In genomic region chr12:92928962-92929915, GRCh38 we compare ENCODE assay signal across 8 cellular contexts. TPM values are rescaled to one million over a fixed set of nuclear protein-coding genes. Genes with fewer than 3 reads are reported as not detected.
A peak's percentile ranks its signal among the peaks of the same experiment; 100 is the strongest.
DNase-seq lines count a peak whose midpoint lies in the region; ATAC-seq lines count a peak whose summit lies in the region.

EEA1 (minus strand) TSS chr12:92929295; CDS start chr12:92929066, 229 bp downstream.

- peak within 1 kb of the TSS; percentile 94 for H3K27ac Mint-ChIP-seq in memory B cell

- no peaks in the 10 kb centered on the region for H3K27me3 Mint-ChIP-seq in memory B cell

- H3K27me3 ChIP-seq in effector memory CD4-positive, alpha-beta T cell (replicated peaks; ENCODE audit: control insufficient read depth, insufficient read depth, low read length, poor library complexity, severe bottlenecking) = no peaks in the 10 kb centered on the region

- H3K36me3 ChIP-seq in effector memory CD4-positive, alpha-beta T cell (ENCODE audit: control insufficient read depth, insufficient read depth, low read length) = no peaks in the 10 kb centered on the region

- H3K4me1 ChIP-seq in effector memory CD4-positive, alpha-beta T cell (ENCODE audit: control insufficient read depth, insufficient read depth, low read length, poor library complexity, severe bottlenecking) = peaks cover 12% of the 10 kb centered on the region

- no peaks in the 10 kb centered on the region for H3K9me3 ChIP-seq in effector memory CD4-positive, alpha-beta T cell (ENCODE audit: control insufficient read depth, low read length)

- peak; percentile 89 for ATAC-seq in GM19468 (IDR thresholded peaks at IDR 0.05; ENCODE audit: extremely low read depth, unreplicated experiment)
- peak; percentile 79 for ATAC-seq in memory B cell (ENCODE audit: low read depth)

- H3K4me3 ChIP-seq in effector memory CD4-positive, alpha-beta T cell (ENCODE audit: insufficient read depth, low read depth, low read length, poor library complexity, severe bottlenecking) = peak within 1 kb of the TSS; percentile 75

- peak; percentile 99 for DNase-seq in COLO668 (lab: John Stamatoyannopoulos, UW; ENCODE audit: unreplicated experiment)
- peak; percentile 81 for DNase-seq in HS-5 (ENCODE audit: low read depth)
- peak; percentile 92 for DNase-seq in NK-92 treated with Interleukin-12 subunit alpha and Interleukin-12 subunit beta, amount 100 ng/mL, for 24 hours (lab: John Stamatoyannopoulos, UW)
- peak; percentile 90 to 92 (median 92) for DNase-seq in effector memory CD4-positive, alpha-beta T cell
- peak; percentile 85 to 90 for DNase-seq in memory B cell (ENCODE audit: low spot score in 2 of 2)
- DNase-seq in stimulated activated CD8-positive, alpha-beta memory T cell treated with anti-CD3 and anti-CD28 coated beads, Interleukin-12 subunit alpha, Interleukin-12 subunit beta, amount 100 ng/mL, for 24 hours (ENCODE audit: extremely low read depth) = peak; percentile 95

- CTCF ChIA-PET in activated CD8-positive, alpha-beta memory T cell treated with anti-CD3 and anti-CD28 coated beads for 36 hours (lab: Charles Lee) = interaction anchor here (1.0 kb wide), 1 partner anchor 34 kb away, joined by 3 read pairs; no protein-coding TSS in a partner anchor

- peaks cover 22% of the 10 kb centered on the region for H3K4me1 Mint-ChIP-seq in memory B cell

- no peaks in the 10 kb centered on the region for H3K36me3 Mint-ChIP-seq in memory B cell

- H3K4me3 Mint-ChIP-seq in memory B cell = peak within 1 kb of the TSS; percentile 90

- no peaks in the 10 kb centered on the region for H3K9me3 Mint-ChIP-seq in memory B cell

- POLR2A ChIA-PET in activated CD8-positive, alpha-beta memory T cell treated with anti-CD3 and anti-CD28 coated beads for 36 hours (lab: Charles Lee) = interaction anchor here (0.6 to 1.5 kb wide), 5 partner anchors 22 to 784 kb away, joined by 3 to 4 read pairs (median 3); partner anchors contain the start of gene BTG1

- peak within 1 kb of the TSS; percentile 94 for H3K27ac ChIP-seq in effector memory CD4-positive, alpha-beta T cell (ENCODE audit: insufficient read depth, low read length, poor library complexity, severe bottlenecking)

RNA-seq across cellular contexts. Expression of gene EEA1, which starts in this region (rescaled TPM):
- 10 to 100 TPM; 17.1 to 19.2 TPM for total RNA-seq in activated CD8-positive, alpha-beta memory T cell treated with anti-CD3 and anti-CD28 coated beads for 36 hours

Comparison
In these comparisons a context has a peak if more than half of its experiments do, and no peak if none do; other contexts are left out.
1. Peak in every context shown above with its lines: DNase-seq, ATAC-seq, H3K4me3 ChIP-seq and H3K27ac ChIP-seq.